In the genomic region with DNA sequence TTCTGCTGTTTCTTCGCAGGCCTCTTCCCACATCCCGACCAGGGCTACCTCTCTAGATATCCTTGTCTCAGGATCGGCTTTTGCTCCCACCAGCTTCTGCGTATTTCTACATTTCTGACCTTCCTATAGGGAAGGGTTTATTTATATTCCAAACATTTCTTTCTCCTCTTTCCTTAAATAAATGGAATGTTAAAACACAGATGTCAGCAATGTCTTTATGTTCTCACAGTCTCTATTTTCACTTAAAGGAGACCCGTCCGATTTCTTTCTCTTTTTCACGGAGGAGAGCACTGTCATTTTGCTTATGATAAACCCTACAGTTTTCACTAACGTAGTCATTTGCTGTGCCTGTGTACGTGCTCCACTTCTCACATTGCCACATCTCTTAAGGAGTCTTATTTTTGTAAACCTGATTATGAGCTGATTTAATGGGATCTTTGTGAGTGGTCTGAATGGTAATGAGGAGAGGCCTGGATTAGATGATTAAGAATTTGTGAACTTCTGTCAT, we compare ENCODE assay signal across 8 cellular contexts. TPM values are rescaled to one million over a fixed set of nuclear protein-coding genes. Genes with fewer than 3 reads are reported as not detected.
DNase-seq lines count a peak whose midpoint lies in the region; ATAC-seq and TF ChIP-seq lines count a peak whose summit lies in the region.

No MANE protein-coding gene starts in this region.

- H3K4me2 ChIP-seq in DND-41 (ENCODE audit: insufficient read depth, low read length) = peak overlapping the region; percentile 70

- H3K27me3 Mint-ChIP-seq in WTC11 (ENCODE audit: low read depth) = no peaks in the 10 kb centered on the region; the same call in 1 of the 2 replicates

- peak overlapping the region; percentile 89 for H2AFZ ChIP-seq in DND-41 (ENCODE audit: low read depth, low read length)

- DNase-seq in DND-41 (no peak), WTC11 (ENCODE audit: low spot score) (no peak), stromal cell of bone marrow (ENCODE audit: low read depth) (peak; percentile 2), G401 (ENCODE audit: low spot score) (no peak), NCI-H2196 (lab: John Stamatoyannopoulos, UW; ENCODE audit: unreplicated experiment) (no peak)

- CTCF ChIA-PET in WTC11 (lab: Charles Lee) = interaction anchor here (0.8 to 2.0 kb wide), 4 partner anchors 15 to 230 kb away, joined by 3 to 6 read pairs (median 4); no protein-coding TSS in a partner anchor

- H3K4me3 ChIP-seq in DND-41 (ENCODE audit: low read depth in 1 of 2, low read length in 2 of 2) (peak overlapping the region; percentile 95 to 96), iPS-18a (ENCODE audit: low read length) (peak overlapping the region; percentile 98)

- peaks cover 5% of the 10 kb centered on the region; the same call in 1 of the 2 replicates for H4K20me1 ChIP-seq in DND-41 (ENCODE audit: insufficient read depth, low read length)

- peak overlapping the region; percentile 95 for H3K27ac Mint-ChIP-seq in WTC11

- H3K27me3 ChIP-seq in DND-41 (ENCODE audit: insufficient read depth, low read length, poor library complexity) (no peaks in the 10 kb centered on the region), iPS-18a (ENCODE audit: control insufficient read depth, insufficient read depth, low read length) (no peaks in the 10 kb centered on the region)

- H3K36me3 Mint-ChIP-seq in WTC11 = peaks cover 58% of the 10 kb centered on the region

- H3K79me2 ChIP-seq in DND-41 (ENCODE audit: insufficient read depth, low read length) = peaks cover 96% of the 10 kb centered on the region

- TF ChIP-seq CTCF in DND-41 (IDR thresholded peaks at IDR 0.05; ENCODE audit: borderline replicate concordance, extremely low read depth, low read length, poor library complexity, severe bottlenecking) (no peak), WTC11 (IDR thresholded peaks at IDR 0.05) (no peak)

- peaks cover 16% of the 10 kb centered on the region for H3K4me1 Mint-ChIP-seq in WTC11

- POLR2A ChIA-PET in WTC11 (lab: Charles Lee) = interaction anchor here (0.6 to 1.8 kb wide), 8 partner anchors 33 to 1780 kb away, joined by 3 to 10 read pairs (median 4); a partner anchor contains a TSS

- peaks cover 35% of the 10 kb centered on the region for H3K9me3 Mint-ChIP-seq in WTC11

- H3K36me3 ChIP-seq in DND-41 (ENCODE audit: insufficient read depth, low read length) (peaks cover 61% of the 10 kb centered on the region), iPS-18a (ENCODE audit: control insufficient read depth, low read depth, low read length) (peaks cover 18% of the 10 kb centered on the region)

- H3K27ac ChIP-seq in DND-41 (ENCODE audit: low read length) (peak overlapping the region; percentile 95), iPS-18a (ENCODE audit: low read length) (peak overlapping the region; percentile 93)

- H3K9ac ChIP-seq in DND-41 (ENCODE audit: low read depth, low read length) = peak overlapping the region; percentile 88
- peak overlapping the region; percentile 94 for H3K9ac ChIP-seq in iPS-18a (ENCODE audit: low read length)

- ATAC-seq in DND-41 (ENCODE audit: insufficient read depth, low read depth) (no peak), HG02943 (IDR thresholded peaks at IDR 0.05; ENCODE audit: low read depth, unreplicated experiment) (peak; percentile 20), WTC11 (no peak), HG03025 (IDR thresholded peaks at IDR 0.05; ENCODE audit: low FRiP score, unreplicated experiment) (no peak)

- H3K9me3 ChIP-seq in DND-41 (ENCODE audit: insufficient read depth, low read length, severe bottlenecking) (peaks cover 14% of the 10 kb centered on the region), iPS-18a (ENCODE audit: control insufficient read depth, low read depth, low read length) (no peaks in the 10 kb centered on the region)

- in situ Hi-C loops in G401 (cut with HindIII; ENCODE audit: low sequenced_read_pairs) = no loop called here

- peak overlapping the region; percentile 90 for H3K4me3 Mint-ChIP-seq in WTC11

- peaks cover 59% of the 10 kb centered on the region for H3K4me1 ChIP-seq in DND-41 (ENCODE audit: insufficient read depth, low read length)
- H3K4me1 ChIP-seq in iPS-18a (ENCODE audit: control insufficient read depth, low read depth, low read length) = no peaks in the 10 kb centered on the region

TF ChIP-seq in WTC11, 78 proteins besides CTCF, POLR2A, EP300 and RAD21:
- TF ChIP-seq ZNF219 (CRISPR knock-in tag; IDR thresholded peaks at IDR 0.05; ENCODE audit: borderline replicate concordance) (no peak), SP1 (CRISPR knock-in tag; conservative IDR thresholded peaks at IDR 0.05) (no peak), NR2C2 (CRISPR knock-in tag; IDR thresholded peaks at IDR 0.05) (no peak), JAZF1 (CRISPR knock-in tag; IDR thresholded peaks at IDR 0.05) (no peak)
- TF ChIP-seq, protein P1, sequence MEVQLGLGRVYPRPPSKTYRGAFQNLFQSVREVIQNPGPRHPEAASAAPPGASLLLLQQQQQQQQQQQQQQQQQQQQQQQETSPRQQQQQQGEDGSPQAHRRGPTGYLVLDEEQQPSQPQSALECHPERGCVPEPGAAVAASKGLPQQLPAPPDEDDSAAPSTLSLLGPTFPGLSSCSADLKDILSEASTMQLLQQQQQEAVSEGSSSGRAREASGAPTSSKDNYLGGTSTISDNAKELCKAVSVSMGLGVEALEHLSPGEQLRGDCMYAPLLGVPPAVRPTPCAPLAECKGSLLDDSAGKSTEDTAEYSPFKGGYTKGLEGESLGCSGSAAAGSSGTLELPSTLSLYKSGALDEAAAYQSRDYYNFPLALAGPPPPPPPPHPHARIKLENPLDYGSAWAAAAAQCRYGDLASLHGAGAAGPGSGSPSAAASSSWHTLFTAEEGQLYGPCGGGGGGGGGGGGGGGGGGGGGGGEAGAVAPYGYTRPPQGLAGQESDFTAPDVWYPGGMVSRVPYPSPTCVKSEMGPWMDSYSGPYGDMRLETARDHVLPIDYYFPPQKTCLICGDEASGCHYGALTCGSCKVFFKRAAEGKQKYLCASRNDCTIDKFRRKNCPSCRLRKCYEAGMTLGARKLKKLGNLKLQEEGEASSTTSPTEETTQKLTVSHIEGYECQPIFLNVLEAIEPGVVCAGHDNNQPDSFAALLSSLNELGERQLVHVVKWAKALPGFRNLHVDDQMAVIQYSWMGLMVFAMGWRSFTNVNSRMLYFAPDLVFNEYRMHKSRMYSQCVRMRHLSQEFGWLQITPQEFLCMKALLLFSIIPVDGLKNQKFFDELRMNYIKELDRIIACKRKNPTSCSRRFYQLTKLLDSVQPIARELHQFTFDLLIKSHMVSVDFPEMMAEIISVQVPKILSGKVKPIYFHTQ (CRISPR knock-in tag; IDR thresholded peaks at IDR 0.05) = no peak
- TF ChIP-seq, protein P2, sequence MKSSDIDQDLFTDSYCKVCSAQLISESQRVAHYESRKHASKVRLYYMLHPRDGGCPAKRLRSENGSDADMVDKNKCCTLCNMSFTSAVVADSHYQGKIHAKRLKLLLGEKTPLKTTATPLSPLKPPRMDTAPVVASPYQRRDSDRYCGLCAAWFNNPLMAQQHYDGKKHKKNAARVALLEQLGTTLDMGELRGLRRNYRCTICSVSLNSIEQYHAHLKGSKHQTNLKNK (CRISPR knock-in tag; IDR thresholded peaks at IDR 0.05) = no peak
- TF ChIP-seq, protein P3, sequence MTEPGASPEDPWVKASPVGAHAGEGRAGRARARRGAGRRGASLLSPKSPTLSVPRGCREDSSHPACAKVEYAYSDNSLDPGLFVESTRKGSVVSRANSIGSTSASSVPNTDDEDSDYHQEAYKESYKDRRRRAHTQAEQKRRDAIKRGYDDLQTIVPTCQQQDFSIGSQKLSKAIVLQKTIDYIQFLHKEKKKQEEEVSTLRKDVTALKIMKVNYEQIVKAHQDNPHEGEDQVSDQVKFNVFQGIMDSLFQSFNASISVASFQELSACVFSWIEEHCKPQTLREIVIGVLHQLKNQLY (CRISPR knock-in tag; IDR thresholded peaks at IDR 0.05) = no peak

RNA-seq across cellular contexts. Expression of a gene that starts 0.6 kb away (rescaled TPM):
- total RNA-seq in WTC11 (2021) = 18.4 to 23.7 TPM (median 21.1 TPM) in 3 replicates
- total RNA-seq in G401 (2014; rRNA removed; shearing (Covaris generic)) = 13.5 and 16.0 TPM in 2 replicates

RNA-seq across cellular contexts. Expression of a gene that starts 0.8 kb away (rescaled TPM):
- 41.9 to 55.6 TPM (median 45.4 TPM) in 3 replicates for total RNA-seq in WTC11 (2021)
- total RNA-seq in G401 (2014; rRNA removed; shearing (Covaris generic)) = 14.5 and 26.8 TPM in 2 replicates

RNA-seq across cellular contexts. Expression of a gene that starts 32.8 kb away (rescaled TPM):
- 8.8 to 9.0 TPM (median 8.8 TPM) in 3 replicates for total RNA-seq in WTC11 (2021)
- 0.03 TPM in 1 of 2 replicates, not detected in the other for total RNA-seq in G401 (2014; rRNA removed; shearing (Covaris generic))

RNA-seq across cellular contexts. Expression of a gene that starts 49.8 kb away (rescaled TPM):
- total RNA-seq in WTC11 (2021) = 2.6 to 3.6 TPM (median 3.4 TPM) in 3 replicates
- 0.41 and 1.4 TPM in 2 replicates for total RNA-seq in G401 (2014; rRNA removed; shearing (Covaris generic))
